8 cellular contexts compared by ENCODE assay signal in the genomic region with DNA sequence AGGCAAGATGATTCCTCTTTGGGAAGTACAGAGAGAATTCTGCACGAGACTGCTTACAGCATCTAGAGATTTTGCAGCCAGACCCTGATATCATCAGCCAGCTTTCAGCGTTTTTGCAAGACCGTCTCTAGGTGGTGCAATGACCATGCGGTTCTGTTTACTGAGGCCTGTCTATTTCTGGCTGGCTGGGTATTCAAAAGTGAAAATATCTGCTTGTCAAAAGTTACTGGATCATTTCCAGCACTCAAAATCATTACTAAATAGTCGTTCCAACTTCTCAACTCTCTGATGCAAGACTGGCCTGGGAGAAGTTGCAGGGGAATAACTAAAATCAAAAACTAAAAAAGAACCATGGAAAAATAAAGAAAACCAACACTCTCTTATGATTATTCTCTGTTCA.
DNase-seq lines count a peak whose midpoint lies in the region; ATAC-seq, FAIRE-seq and TF ChIP-seq lines count a peak whose summit lies in the region.

No MANE protein-coding gene starts in this region.

- no peak overlapping the region for H3K4me2 ChIP-seq in OCI-LY1 (ENCODE audit: low read length)

- H3K36me3 ChIP-seq in OCI-LY1 (ENCODE audit: insufficient read depth, low read length) (peaks cover 90% of the 10 kb centered on the region), body of pancreas (replicated peaks in 1 of 2; ENCODE audit: insufficient read depth in 1 of 2, low read depth in 2 of 2) (no peaks in the 10 kb centered on the region), kidney (ENCODE audit: control insufficient read depth in 1 of 2, insufficient read depth in 2 of 2, low read length in 2 of 2) (no peaks in the 10 kb centered on the region)

- DNase-seq in DMS114 treated with DMSO at 0.1 percent for 48 hours (lab: John Stamatoyannopoulos, UW; ENCODE audit: unreplicated experiment) (peak; percentile 56), body of pancreas (peak; percentile 48 to 81 (median 53)), kidney (no peak)
- peak; percentile 21 for DNase-seq in stimulated activated naive CD8-positive, alpha-beta T cell treated with anti-CD3 and anti-CD28 coated beads, Interleukin-15, Interleukin-2, amounts not matched to agents 100 U/mL and 50 U/mL, for 24 hours

- peaks cover 4% of the 10 kb centered on the region for H3F3A ChIP-seq in OCI-LY1 (ENCODE audit: insufficient read depth, low read length)

- H3K4me3 ChIP-seq in OCI-LY1 (ENCODE audit: low read depth, low read length, poor library complexity, severe bottlenecking), result no peak overlapping the region
- no peak overlapping the region for H3K4me3 ChIP-seq in body of pancreas
- H3K4me3 ChIP-seq in kidney (ENCODE audit: low read length in 2 of 2), result no peak overlapping the region

- H3K27me3 ChIP-seq in OCI-LY1 (ENCODE audit: insufficient read depth, low read length) (no peaks in the 10 kb centered on the region), body of pancreas (no peaks in the 10 kb centered on the region)

- peak; percentile 93 for FAIRE-seq in kidney (lab: Jason Lieb, UNC)

- peak; percentile 80 for TF ChIP-seq CTCF in OCI-LY1 (IDR thresholded peaks at IDR 0.05; ENCODE audit: low read length)
- TF ChIP-seq CTCF in body of pancreas (IDR thresholded peaks at IDR 0.05), result peak in 6 of 7 experiments; percentile 11 to 66 (median 32)
- peak; percentile 75 for TF ChIP-seq CTCF in kidney (IDR thresholded peaks at IDR 0.05; ENCODE audit: borderline replicate concordance, extremely low read depth, insufficient read depth)

- H3K27ac ChIP-seq in OCI-LY1 (ENCODE audit: low read depth, low read length, poor library complexity, severe bottlenecking) (no peak overlapping the region), body of pancreas (peak overlapping the region in 1 of 4 donors; percentile 13), kidney (ENCODE audit: low read depth in 2 of 2, low read length in 2 of 2) (no peak overlapping the region)

- no peak for TF ChIP-seq POLR2A in body of pancreas (IDR thresholded peaks at IDR 0.05)

- intact Hi-C loops in body of pancreas (cut with DNase I), result no loop called here
- intact Hi-C loops in kidney (cut with DNase I), result no loop called here

- H4K20me1 ChIP-seq in OCI-LY1 (ENCODE audit: insufficient read depth, low read length), result no peaks in the 10 kb centered on the region

- H2AFZ ChIP-seq in OCI-LY1 (ENCODE audit: low read length), result no peak overlapping the region

- H3K9ac ChIP-seq in OCI-LY1 (ENCODE audit: low read length) (no peak overlapping the region), kidney (ENCODE audit: low read length in 2 of 2) (no peak overlapping the region)

- ATAC-seq in GM19351 (IDR thresholded peaks at IDR 0.05; ENCODE audit: unreplicated experiment) (peak; percentile 87), HG03439 (IDR thresholded peaks at IDR 0.05; ENCODE audit: unreplicated experiment) (peak; percentile 84), body of pancreas (peak; percentile 87), HG02970 (IDR thresholded peaks at IDR 0.05; ENCODE audit: low FRiP score, unreplicated experiment) (no peak)
- ATAC-seq in stimulated activated naive CD8-positive, alpha-beta T cell treated with anti-CD3 and anti-CD28 coated beads, Interleukin-15, Interleukin-2, amounts not matched to agents 100 U/mL and 50 U/mL, for 24 hours, result peak; percentile 55

- no peaks in the 10 kb centered on the region for H3K4me1 ChIP-seq in OCI-LY1 (ENCODE audit: insufficient read depth, low read length, severe bottlenecking)
- H3K4me1 ChIP-seq in body of pancreas, result peaks cover 13% of the 10 kb centered on the region
- no peaks in the 10 kb centered on the region for H3K4me1 ChIP-seq in kidney (ENCODE audit: control insufficient read depth in 1 of 2, insufficient read depth in 1 of 2, low read depth in 1 of 2, low read length in 2 of 2)

- H3K9me3 ChIP-seq in OCI-LY1 (ENCODE audit: low read length) (no peaks in the 10 kb centered on the region), body of pancreas (no peaks in the 10 kb centered on the region), kidney (ENCODE audit: control insufficient read depth in 1 of 2, low read length in 2 of 2) (no peaks in the 10 kb centered on the region)

- H3K79me2 ChIP-seq in OCI-LY1 (ENCODE audit: insufficient read depth, low read length), result no peaks in the 10 kb centered on the region

- WGBS in body of pancreas, 2 donors, result 1 to 2% methylated on average over 5 of the region's 5 CpGs

- H3K9me2 ChIP-seq in OCI-LY1 (ENCODE audit: low read depth, low read length), result no peaks in the 10 kb centered on the region
